8 cellular contexts compared by ENCODE assay signal in genomic region chr7:116576350-116577319, GRCh38. TPM values are rescaled to one million over a fixed set of nuclear protein-coding genes. Genes with fewer than 3 reads are reported as not detected.
DNase-seq lines count a peak whose midpoint lies in the region; ATAC-seq, FAIRE-seq and TF ChIP-seq lines count a peak whose summit lies in the region.

No MANE protein-coding gene starts in this region.

- H3K27ac Mint-ChIP-seq in immature natural killer cell: no peak overlapping the region

- H3K4me3 Mint-ChIP-seq in immature natural killer cell: no peak overlapping the region

- TF ChIP-seq RAD21 in A549 (conservative IDR thresholded peaks at IDR 0.05 in 1 of 2, IDR thresholded peaks at IDR 0.05 in 1 of 2): no peak; a peak in 2 of 5 replicates

- H3K27ac ChIP-seq in A549: peak overlapping the region; percentile 79 to 85

- no peaks in the 10 kb centered on the region for H3K4me1 Mint-ChIP-seq in immature natural killer cell

- CTCF ChIA-PET in A549 (lab: Yijun Ruan, JAX): interaction anchor here (0.6 to 2.5 kb wide), 10 partner anchors 10 to 318 kb away, joined by 3 to 12 read pairs (median 4); partner anchors contain the start of gene CAV1

- peak in 1 of 2 experiments; percentile 67 for DNase-seq in A549 (ENCODE audit: low read depth in 1 of 2, low spot score in 1 of 2)
- DNase-seq in foreskin melanocyte: peak; percentile 64
- DNase-seq in NCI-H1694 (lab: John Stamatoyannopoulos, UW): no peak
- DNase-seq in immature natural killer cell: no peak
- no peak for DNase-seq in NCI-H2227 treated with DMSO at 0.1 percent for 48 hours (lab: John Stamatoyannopoulos, UW)
- no peak for DNase-seq in NCI-H1105 (lab: John Stamatoyannopoulos, UW)

- WGBS in A549 (ENCODE audit: missing lambda C conversion rate): 48% methylated on average over 7 of the region's 7 CpGs

- peak in 1 of 2 experiments; percentile 38; a peak in 1 of 5 replicates for TF ChIP-seq EP300 in A549 (IDR thresholded peaks at IDR 0.05)

- H3K4me2 ChIP-seq in A549: peak overlapping the region; percentile 60

- H3K9me3 Mint-ChIP-seq in immature natural killer cell: no peaks in the 10 kb centered on the region

- H3K27me3 Mint-ChIP-seq in immature natural killer cell (ENCODE audit: low read depth in 3 of 3): peaks cover 0 to 6% (median 3%) of the 10 kb centered on the region in 3 donors

- H3K36me3 Mint-ChIP-seq in immature natural killer cell: no peaks in the 10 kb centered on the region

- no peak overlapping the region for H3K4me3 ChIP-seq in A549

- no peak for TF ChIP-seq POLR2A in A549 (IDR thresholded peaks at IDR 0.05; ENCODE audit: low read length)

- no peak for TF ChIP-seq CTCF in A549 (IDR thresholded peaks at IDR 0.05)

- FAIRE-seq in A549 (lab: Jason Lieb, UNC): no peak

- peaks cover 62% of the 10 kb centered on the region for H3K4me1 ChIP-seq in A549

- ATAC-seq in A549: peak; percentile 81 to 89
- peak; percentile 32 for ATAC-seq in GM21528 (IDR thresholded peaks at IDR 0.05; ENCODE audit: low FRiP score, unreplicated experiment)

- no peaks in the 10 kb centered on the region for H3K9me3 ChIP-seq in A549

- POLR2A ChIA-PET in A549 (lab: Yijun Ruan, JAX): interaction anchor here (0.9 to 1.5 kb wide), 2 partner anchors 13 to 50 kb away, joined by 3 to 5 read pairs; no protein-coding TSS in a partner anchor

TF ChIP-seq in A549, 52 proteins besides CTCF, POLR2A, EP300 and RAD21 (continues in another document):
- TF ChIP-seq JUN (IDR thresholded peaks at IDR 0.05) (peak; percentile 23 to 47; a peak in 1 of 5 replicates), MAZ (IDR thresholded peaks at IDR 0.05; ENCODE audit: borderline replicate concordance, low read depth, low read length) (no peak), BHLHE40 (IDR thresholded peaks at IDR 0.05; ENCODE audit: low read depth, low read length) (no peak), ELK1 (IDR thresholded peaks at IDR 0.05; ENCODE audit: low read depth, low read length) (no peak), REST (IDR thresholded peaks at IDR 0.05) (no peak), NPAS2 (CRISPR knock-in tag; IDR thresholded peaks at IDR 0.05; ENCODE audit: borderline replicate concordance) (no peak), FOSL2 (IDR thresholded peaks at IDR 0.05) (peak; percentile 66), FOSL2 (CRISPR knock-in tag; IDR thresholded peaks at IDR 0.05) (peak; percentile 75)
- TF ChIP-seq, protein P1, sequence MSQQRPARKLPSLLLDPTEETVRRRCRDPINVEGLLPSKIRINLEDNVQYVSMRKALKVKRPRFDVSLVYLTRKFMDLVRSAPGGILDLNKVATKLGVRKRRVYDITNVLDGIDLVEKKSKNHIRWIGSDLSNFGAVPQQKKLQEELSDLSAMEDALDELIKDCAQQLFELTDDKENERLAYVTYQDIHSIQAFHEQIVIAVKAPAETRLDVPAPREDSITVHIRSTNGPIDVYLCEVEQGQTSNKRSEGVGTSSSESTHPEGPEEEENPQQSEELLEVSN (IDR thresholded peaks at IDR 0.05; ENCODE audit: borderline replicate concordance, low read depth): no peak

TF ChIP-seq in PFSK-1, 5 proteins besides CTCF, POLR2A, EP300 and RAD21:
- no peak for TF ChIP-seq FOXP2 (optimal IDR thresholded peaks at IDR 0.05; ENCODE audit: borderline replicate concordance, extremely low read depth, extremely low read length, insufficient read depth)
- TF ChIP-seq TAF1 (IDR thresholded peaks at IDR 0.05; ENCODE audit: borderline replicate concordance, insufficient read depth, low read length): 0 out of 2 replicates have a peak, but pooled peaks have one; percentile 15
TF ChIP-seq in PFSK-1: peak in this region for 1.

RNA-seq across cellular contexts. Expression of gene CAV1, which starts 51.8 kb away (rescaled TPM):
- polyA plus RNA-seq in A549 (2011; rRNA removed) (365 and 529 TPM in 2 replicates), A549 (2017; fragmentation: RNase III; extraction: RNeasy Plus Mini Kit Qiagen cat#74134 plus additional on column Dnase treatment) (493 to 547 TPM (median 530 TPM) in 3 replicates), immature natural killer cell (1 to 10 TPM in 1 of 3 donors, under 1 TPM in 1, not detected in 1; 0.53 to 2.2 TPM)
- polyA plus RNA-seq in A549 (2012; cell fraction: cytosol; rRNA removed): 589 and 611 TPM in 2 replicates
- polyA plus RNA-seq in A549 (2012; cell fraction: nucleus; rRNA removed): 290 and 502 TPM in 2 replicates
- 537 and 542 TPM in 2 replicates for polyA minus RNA-seq in A549 (2011; rRNA and poly(A)+ RNA removed)
- 9.2 TPM for polyA plus RNA-seq in PFSK-1 (2012; ENCODE audit: insufficient read length, low read depth)

Comparison
In these comparisons a context has a peak if more than half of its experiments do, and no peak if none do; other contexts are left out.
1. RNA of gene CAV1, which starts 51.8 kb away (polyA plus RNA-seq): 290 to 611 TPM in A549; 0.53 to 2.2 TPM in immature natural killer cell; every median in the first group is over 10 times any median in the second.